Comparison of ENCODE assay signal across 8 cellular contexts in genomic region chr3:170201527-170201926, GRCh38.
"Had no signal": no experiment of that assay in that cellular context is flagged by ENCODE, and none has a peak within 500 bp of the region (broad histone marks: within the 10 kb centered on the region; RNA-seq: fewer than 3 reads in every experiment).

No MANE protein-coding gene starts in this region.

- DNase-seq: GDM1, GF-D8 had no signal

- H3K4me3 ChIP-seq: GM12878 had no signal

- ATAC-seq: GM12878 had no signal

- FAIRE-seq: G401.6, GM12878, GM12891, GM12892, GM18507, GM19239 had no signal
